ENCODE assay signal across 24 cellular contexts in the genomic region with DNA sequence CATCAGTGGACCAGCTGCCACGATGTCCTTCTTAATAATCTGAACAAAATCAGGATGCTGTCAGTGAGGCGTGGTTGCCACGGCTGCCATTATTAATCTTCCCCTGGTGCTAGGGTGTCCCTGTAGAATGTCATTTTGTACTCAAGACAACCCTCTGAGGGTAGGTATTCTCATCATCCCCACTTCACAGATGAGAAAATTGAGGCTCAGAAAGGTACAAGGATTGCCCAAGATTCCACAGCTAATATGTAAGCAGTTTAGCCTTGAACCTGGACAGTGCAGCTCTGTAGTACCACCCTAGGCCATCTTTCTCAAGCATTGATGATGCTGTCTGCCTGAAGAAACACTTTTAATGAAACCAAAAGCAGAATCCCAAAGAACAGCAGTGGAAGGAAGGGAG. TPM values are rescaled to one million over a fixed set of nuclear protein-coding genes. Genes with fewer than 3 reads are reported as not detected.
A peak's percentile ranks its signal among the peaks of the same experiment; 100 is the strongest.
DNase-seq lines count a peak whose midpoint lies in the region; ATAC-seq, FAIRE-seq and TF ChIP-seq lines count a peak whose summit lies in the region.
"Had no signal": no experiment of that assay in that cellular context is flagged by ENCODE, and none has a peak within 500 bp of the region (broad histone marks: within the 10 kb centered on the region; RNA-seq: fewer than 3 reads in every experiment).

No MANE protein-coding gene starts in this region.

- 88 to 92% methylated on average over 3 of the region's 3 CpGs for WGBS in heart right ventricle, 2 donors
- 82 to 87% methylated on average over 3 of the region's 3 CpGs for WGBS in GM23248 (ENCODE audit: low coverage in 1 of 2, low lambda C conversion rate in 2 of 2, missing lambda C conversion rate in 2 of 2), 2 experiments
- WGBS in K562 (ENCODE audit: insufficient coverage, low coverage, missing lambda C conversion rate): 98% methylated on average over 3 of the region's 3 CpGs

- TF ChIP-seq CTCF in heart right ventricle (IDR thresholded peaks at IDR 0.05): no peak
- no peak for TF ChIP-seq CTCF in K562 (IDR thresholded peaks at IDR 0.05 in 2 of 3, conservative IDR thresholded peaks at IDR 0.05 in 1 of 3; ENCODE audit: insufficient read depth in 2 of 3, low read depth in 1 of 3, low read length in 3 of 3)

- H3K27ac ChIP-seq in heart right ventricle (peak overlapping the region in 8 of 10 donors; percentile 31 to 98 (median 82)), GM23248 (peak overlapping the region; percentile 16; the same call in 1 of the 2 replicates), K562 (ENCODE audit: extremely low read depth, low read depth, low read length) (no peak overlapping the region), subcutaneous abdominal adipose tissue (ENCODE audit: low read depth, low read length) (peak overlapping the region; percentile 54)
- H3K27ac ChIP-seq: A549, BLaER1, KMS-11 had no signal

- H3K9me3 ChIP-seq in heart right ventricle: no peaks in the 10 kb centered on the region
- no peaks in the 10 kb centered on the region for H3K9me3 ChIP-seq in GM23248 (ENCODE audit: low read depth)
- no peaks in the 10 kb centered on the region for H3K9me3 ChIP-seq in K562 (replicated peaks; ENCODE audit: control insufficient read depth, insufficient read depth, low read depth, low read length)
- no peaks in the 10 kb centered on the region for H3K9me3 ChIP-seq in subcutaneous abdominal adipose tissue (ENCODE audit: control insufficient read depth in 5 of 5, low read length in 5 of 5)
- H3K9me3 ChIP-seq: BLaER1 had no signal

- no peaks in the 10 kb centered on the region for H3K9me2 ChIP-seq in GM23248 (ENCODE audit: insufficient read depth)

- no peak for DNase-seq in heart right ventricle
- DNase-seq in left cardiac atrium: no peak
- DNase-seq in GM23248: no peak
- no peak for DNase-seq in K562 (ENCODE audit: extremely low read depth in 1 of 4, low spot score in 3 of 4)
- DNase-seq in NCI-H82 treated with DMSO at 0.1 percent for 48 hours (lab: John Stamatoyannopoulos, UW; ENCODE audit: unreplicated experiment): no peak
- DNase-seq: CD8-positive, alpha-beta memory T cell; DMS53; EL; GOT3; NCI-H1417 treated with DMSO at 0.1 percent for 48 hours; NCI-H187 treated with DMSO at 0.1 percent for 48 hours; NCI-H226; NCI-H524; NCI-H82; PC-3; RPMI8226; SIG-M5 had no signal

- H2AFZ ChIP-seq in GM23248 (no peak overlapping the region), K562 (ENCODE audit: low read depth, low read length) (no peak overlapping the region)

- H3K4me3 ChIP-seq in heart right ventricle (no peak overlapping the region), GM23248 (no peak overlapping the region), K562 (no peak overlapping the region), subcutaneous abdominal adipose tissue (ENCODE audit: low read depth in 1 of 5, low read length in 5 of 5) (no peak overlapping the region)
- H3K4me3 ChIP-seq: A549, BLaER1 had no signal

- H3K27me3 ChIP-seq in heart right ventricle (no peaks in the 10 kb centered on the region), GM23248 (replicated peaks; ENCODE audit: insufficient read depth) (no peaks in the 10 kb centered on the region), K562 (ENCODE audit: control insufficient read depth in 2 of 2, insufficient read depth in 2 of 2, low read length in 2 of 2) (no peaks in the 10 kb centered on the region), subcutaneous abdominal adipose tissue (ENCODE audit: control insufficient read depth in 5 of 5, insufficient read depth in 4 of 5, low read length in 5 of 5) (no peaks in the 10 kb centered on the region)
- H3K27me3 ChIP-seq: BLaER1 had no signal

- H4K20me1 ChIP-seq in GM23248 (ENCODE audit: insufficient read depth) (peaks cover 10% of the 10 kb centered on the region), K562 (replicated peaks; ENCODE audit: control insufficient read depth, insufficient read depth, low read length) (peaks cover 2% of the 10 kb centered on the region)

- TF ChIP-seq EP300 in K562 (IDR thresholded peaks at IDR 0.05; ENCODE audit: low read length): no peak

- in situ Hi-C loops in GM23248 (cut with MboI) (no loop called here), K562 (cut with MboI) (no loop called here)

- no peak overlapping the region for H3K4me2 ChIP-seq in GM23248 (ENCODE audit: unreplicated experiment)
- no peak overlapping the region for H3K4me2 ChIP-seq in K562 (ENCODE audit: insufficient read depth, low read length)
- H3K4me2 ChIP-seq: A549, BLaER1, KMS-11 had no signal

- peaks cover 47% of the 10 kb centered on the region for H3F3A ChIP-seq in GM23248 (ENCODE audit: insufficient read depth)

- no peak for TF ChIP-seq RAD21 in K562 (CRISPR knock-in tag; conservative IDR thresholded peaks at IDR 0.05 in 1 of 2, IDR thresholded peaks at IDR 0.05 in 1 of 2)

- H3K4me1 ChIP-seq in heart right ventricle (peaks cover 20 to 100% (median 82%) of the 10 kb centered on the region in 9 donors), GM23248 (ENCODE audit: insufficient read depth) (peaks cover 18% of the 10 kb centered on the region), K562 (replicated peaks in 1 of 2; ENCODE audit: control insufficient read depth in 2 of 2, insufficient read depth in 2 of 2, low read length in 2 of 2) (no peaks in the 10 kb centered on the region), subcutaneous abdominal adipose tissue (ENCODE audit: control insufficient read depth in 5 of 5, insufficient read depth in 5 of 5, low read length in 5 of 5) (peaks cover 6 to 36% (median 29%) of the 10 kb centered on the region in 5 donors)
- H3K4me1 ChIP-seq: A549 had no signal

- BruUV-seq in K562 (replicated peaks; lab: Mats Ljungman, UMichigan): no TSS peak

- CTCF ChIA-PET in K562 (lab: Yijun Ruan, JAX; ENCODE audit: low intra/inter-chr PET ratio): no interaction called here

- H3K36me3 ChIP-seq in heart right ventricle (peaks cover 0 to 95% (median 13%) of the 10 kb centered on the region in 9 donors), GM23248 (ENCODE audit: low read depth) (peaks cover 13% of the 10 kb centered on the region), K562 (ENCODE audit: control insufficient read depth, insufficient read depth, low read length) (peaks cover 93% of the 10 kb centered on the region), subcutaneous abdominal adipose tissue (ENCODE audit: control insufficient read depth in 5 of 5, insufficient read depth in 5 of 5, low read length in 5 of 5) (peaks cover 29 to 67% (median 52%) of the 10 kb centered on the region in 5 donors)

- FAIRE-seq in K562 (lab: Jason Lieb, UNC): no peak
- FAIRE-seq: A549, GM18507 had no signal

- POLR2A ChIA-PET in K562 (lab: Yijun Ruan, JAX): interaction anchor here (0.9 to 2.5 kb wide), 2 partner anchors 9 kb away, joined by 3 to 10 read pairs; partner anchors contain the start of gene PPP2R1A

- intact Hi-C loops in heart right ventricle (cut with DNase I): loop anchor here in 1 of 10 donors (10.0 kb wide), 1 partner anchor 63 kb away; the partner anchor contains the start of gene ZNF616
- intact Hi-C loops in left cardiac atrium (cut with DNase I): no loop called here
- intact Hi-C loops in K562 (cut with micrococcal nuclease): no loop called here

- H3K9me1 ChIP-seq in K562 (ENCODE audit: control insufficient read depth, insufficient read depth, low read length): no peaks in the 10 kb centered on the region

- peaks cover 98% of the 10 kb centered on the region for H3K79me2 ChIP-seq in GM23248 (ENCODE audit: insufficient read depth)
- H3K79me2 ChIP-seq in K562 (ENCODE audit: control insufficient read depth, insufficient read depth, low read length): peaks cover 89% of the 10 kb centered on the region

- no peak for ATAC-seq in heart right ventricle
- ATAC-seq in left cardiac atrium: no peak
- ATAC-seq in K562: no peak
- no peak for ATAC-seq in HG03442 (IDR thresholded peaks at IDR 0.05; ENCODE audit: unreplicated experiment)
- ATAC-seq: A549, HCT116 had no signal

- TF ChIP-seq POLR2A in K562 (conservative IDR thresholded peaks at IDR 0.05): no peak

- H3K9ac ChIP-seq in GM23248 (no peak overlapping the region), K562 (ENCODE audit: insufficient read depth in 1 of 2, low read depth in 2 of 2, low read length in 2 of 2) (no peak overlapping the region), subcutaneous abdominal adipose tissue (ENCODE audit: low read length in 5 of 5) (no peak overlapping the region)
- H3K9ac ChIP-seq: BLaER1, KMS-11 had no signal

RNA-seq across cellular contexts. Expression of gene PPP2R1A, which starts 8.1 kb away (rescaled TPM):
- 100 to 1,000 TPM; 337 to 469 (median 401) TPM for total RNA-seq in heart right ventricle
- polyA plus RNA-seq in heart right ventricle: 100 to 1,000 TPM; 238 to 438 TPM
- 100 to 1,000 TPM; 276 to 389 TPM for total RNA-seq in left cardiac atrium
- 191 and 248 TPM in 2 replicates for total RNA-seq in GM23248 (2014; rRNA removed; shearing (Covaris generic))
- polyA plus RNA-seq in GM23248 (2016; fragmentation: Nextera tagmentation; extraction: Ambion mirVana): 277 and 279 TPM in 2 replicates
- total RNA-seq in K562 (2011; cell fraction: chromatin; rRNA removed; ENCODE audit: low replicate concordance): 81.8 and 144 TPM in 2 replicates
- total RNA-seq in K562 (2011; cell fraction: nucleolus; rRNA removed): 101 and 118 TPM in 2 replicates
- total RNA-seq in K562 (2011; cell fraction: nucleoplasm; rRNA removed): 97.3 and 106 TPM in 2 replicates
- 70.1 and 109 TPM in 2 replicates for total RNA-seq in K562 (2014; rRNA removed)
- total RNA-seq in K562 (2014; rRNA removed; fragmentation: Illumina TruSeq; extraction: Trizol): 57.1 and 82.6 TPM in 2 replicates
- 60.4 and 62.8 TPM in 2 replicates for total RNA-seq in K562 (2015; rRNA removed; fragmentation: Illumina TruSeq; extraction: Trizol)
- 203 and 211 TPM in 2 replicates for total RNA-seq in K562 (2021)
- 76.1 and 136 TPM in 2 replicates for polyA plus RNA-seq in K562 (2011; rRNA removed)
- 94.5 and 135 TPM in 2 replicates for polyA plus RNA-seq in K562 (2011; cell fraction: cytosol; rRNA removed)
- 73.6 and 105 TPM in 2 replicates for polyA plus RNA-seq in K562 (2011; cell fraction: nucleus; rRNA removed)
- 164 and 276 TPM in 2 replicates for polyA plus RNA-seq in K562 (2012)
- polyA plus RNA-seq in K562 (2014; fragmentation: Illumina TruSeq; extraction: Trizol): 151 and 153 TPM in 2 replicates
- 10 to 100 TPM; 10.1 to 16.0 TPM for polyA plus RNA-seq in K562 (2014; fragmentation: Nextera tagmentation; extraction: Ambion mirVana)
- polyA plus RNA-seq in K562 (2014; rRNA removed): 64.3 and 73.6 TPM in 2 replicates
- 119 and 129 TPM in 2 replicates for polyA minus RNA-seq in K562 (2011; rRNA and poly(A)+ RNA removed)
- polyA minus RNA-seq in K562 (2011; cell fraction: cytosol; rRNA and poly(A)+ RNA removed): 148 and 155 TPM in 2 replicates
- 49.5 and 68.0 TPM in 2 replicates for polyA minus RNA-seq in K562 (2011; cell fraction: nucleus; rRNA and poly(A)+ RNA removed)

RNA-seq across cellular contexts. Expression of gene ZNF836, which starts 26.5 kb away (rescaled TPM):
- 10 to 100 TPM in 1 of 10 donors, 1 to 10 TPM in 9; 5.1 to 10.6 (median 7.1) TPM for total RNA-seq in heart right ventricle
- polyA plus RNA-seq in heart right ventricle: 1 to 10 TPM; 2.3 to 6.1 TPM
- total RNA-seq in left cardiac atrium: 10 to 100 TPM in 1 of 2 donors, 1 to 10 TPM in 1; 8.9 to 10.5 TPM
- 2.8 and 11.7 TPM in 2 replicates for total RNA-seq in GM23248 (2014; rRNA removed; shearing (Covaris generic))
- 3.3 and 3.8 TPM in 2 replicates for polyA plus RNA-seq in GM23248 (2016; fragmentation: Nextera tagmentation; extraction: Ambion mirVana)
- total RNA-seq in K562 (2011; cell fraction: chromatin; rRNA removed; ENCODE audit: low replicate concordance): 0.97 TPM in 1 of 2 replicates, not detected in the other
- not detected in 2 replicates for total RNA-seq in K562 (2011; cell fraction: nucleolus; rRNA removed)
- 0.15 and 0.69 TPM in 2 replicates for total RNA-seq in K562 (2011; cell fraction: nucleoplasm; rRNA removed)
- total RNA-seq in K562 (2014; rRNA removed): 0.20 and 0.50 TPM in 2 replicates
- 0.19 and 0.69 TPM in 2 replicates for total RNA-seq in K562 (2014; rRNA removed; fragmentation: Illumina TruSeq; extraction: Trizol)
- 0.15 and 0.65 TPM in 2 replicates for total RNA-seq in K562 (2015; rRNA removed; fragmentation: Illumina TruSeq; extraction: Trizol)
- total RNA-seq in K562 (2021): 0.51 and 0.78 TPM in 2 replicates
- polyA plus RNA-seq in K562 (2011; rRNA removed): not detected in 2 replicates
- 0.21 TPM in 1 of 2 replicates, not detected in the other for polyA plus RNA-seq in K562 (2011; cell fraction: cytosol; rRNA removed)
- 0.18 TPM in 1 of 2 replicates, not detected in the other for polyA plus RNA-seq in K562 (2011; cell fraction: nucleus; rRNA removed)
- 0.68 and 1.7 TPM in 2 replicates for polyA plus RNA-seq in K562 (2012)
- 0.67 and 1.1 TPM in 2 replicates for polyA plus RNA-seq in K562 (2014; fragmentation: Illumina TruSeq; extraction: Trizol)
- polyA plus RNA-seq in K562 (2014; fragmentation: Nextera tagmentation; extraction: Ambion mirVana): under 1 TPM; 0.24 to 0.64 TPM
- polyA plus RNA-seq in K562 (2014; rRNA removed): not detected in 2 replicates
- polyA minus RNA-seq in K562 (2011; rRNA and poly(A)+ RNA removed): 0.06 TPM in 1 of 2 replicates, not detected in the other
- not detected in 2 replicates for polyA minus RNA-seq in K562 (2011; cell fraction: cytosol; rRNA and poly(A)+ RNA removed)
- not detected in 2 replicates for polyA minus RNA-seq in K562 (2011; cell fraction: nucleus; rRNA and poly(A)+ RNA removed)

RNA-seq across cellular contexts. Expression of gene ZNF616, which starts 58.2 kb away (rescaled TPM):
- total RNA-seq in heart right ventricle: 1 to 10 TPM; 4.9 to 8.0 (median 6.5) TPM
- polyA plus RNA-seq in heart right ventricle: 1 to 10 TPM; 1.6 to 2.2 TPM
- total RNA-seq in left cardiac atrium: 1 to 10 TPM; 5.4 to 7.8 TPM
- 5.8 and 12.3 TPM in 2 replicates for total RNA-seq in GM23248 (2014; rRNA removed; shearing (Covaris generic))
- polyA plus RNA-seq in GM23248 (2016; fragmentation: Nextera tagmentation; extraction: Ambion mirVana): 4.1 and 4.7 TPM in 2 replicates
- 9.9 and 32.8 TPM in 2 replicates for total RNA-seq in K562 (2011; cell fraction: chromatin; rRNA removed; ENCODE audit: low replicate concordance)
- 5.2 and 7.9 TPM in 2 replicates for total RNA-seq in K562 (2011; cell fraction: nucleolus; rRNA removed)
- total RNA-seq in K562 (2011; cell fraction: nucleoplasm; rRNA removed): 8.8 and 10.0 TPM in 2 replicates
- 4.7 and 4.9 TPM in 2 replicates for total RNA-seq in K562 (2014; rRNA removed)
- total RNA-seq in K562 (2014; rRNA removed; fragmentation: Illumina TruSeq; extraction: Trizol): 13.0 and 16.1 TPM in 2 replicates
- total RNA-seq in K562 (2015; rRNA removed; fragmentation: Illumina TruSeq; extraction: Trizol): 10.9 and 11.1 TPM in 2 replicates
- total RNA-seq in K562 (2021): 9.4 and 9.6 TPM in 2 replicates
- 6.7 and 6.9 TPM in 2 replicates for polyA plus RNA-seq in K562 (2011; rRNA removed)
- polyA plus RNA-seq in K562 (2011; cell fraction: cytosol; rRNA removed): 1.6 and 2.6 TPM in 2 replicates
- polyA plus RNA-seq in K562 (2011; cell fraction: nucleus; rRNA removed): 5.0 and 5.3 TPM in 2 replicates
- 7.7 and 8.3 TPM in 2 replicates for polyA plus RNA-seq in K562 (2012)
- 9.2 and 11.2 TPM in 2 replicates for polyA plus RNA-seq in K562 (2014; fragmentation: Illumina TruSeq; extraction: Trizol)
- 1 to 10 TPM; 3.4 to 6.5 TPM for polyA plus RNA-seq in K562 (2014; fragmentation: Nextera tagmentation; extraction: Ambion mirVana)
- polyA plus RNA-seq in K562 (2014; rRNA removed): 3.7 and 5.0 TPM in 2 replicates
- 17.9 and 25.4 TPM in 2 replicates for polyA minus RNA-seq in K562 (2011; rRNA and poly(A)+ RNA removed)
- polyA minus RNA-seq in K562 (2011; cell fraction: cytosol; rRNA and poly(A)+ RNA removed): 6.1 and 9.4 TPM in 2 replicates
- 5.9 and 15.7 TPM in 2 replicates for polyA minus RNA-seq in K562 (2011; cell fraction: nucleus; rRNA and poly(A)+ RNA removed)
